In genomic region chr20:53164072-53164471, GRCh38 we compare ENCODE assay signal across 32 cellular contexts.
"Had no signal": no experiment of that assay in that cellular context is flagged by ENCODE, and none has a peak within 500 bp of the region (broad histone marks: within the 10 kb centered on the region; RNA-seq: fewer than 3 reads in every experiment).

No MANE protein-coding gene starts in this region.

- H3K36me3 ChIP-seq: ascending aorta, brain microvascular endothelial cell, breast epithelium, WERI-Rb-1 had no signal

- H3K36me3 Mint-ChIP-seq: activated CD8-positive, alpha-beta memory T cell treated with anti-CD3 and anti-CD28 coated beads, Interleukin-2, amount 10 ng/mL, durations not matched to agents 7 days and 5 days; activated naive CD4-positive, alpha-beta T cell treated with anti-CD3 and anti-CD28 coated beads, Interleukin-2, amount 10 ng/mL, durations not matched to agents 7 days and 5 days; activated naive CD8-positive, alpha-beta T cell treated with anti-CD3 and anti-CD28 coated beads, Interleukin-2, amount 10 ng/mL, durations not matched to agents 7 days and 5 days; WTC11 had no signal

- H3K27ac Mint-ChIP-seq: activated CD4-positive, alpha-beta memory T cell treated with anti-CD3 and anti-CD28 coated beads, Interleukin-2, amount 10 ng/mL, durations not matched to agents 7 days and 5 days; activated CD4-positive, alpha-beta T cell treated with anti-CD3 and anti-CD28 coated beads for 36 hours; activated CD4-positive, alpha-beta T cell treated with anti-CD3 and anti-CD28 coated beads, Interleukin-2, amount 10 ng/mL, durations not matched to agents 7 days and 5 days; activated CD8-positive, alpha-beta memory T cell treated with anti-CD3 and anti-CD28 coated beads, Interleukin-2, amount 10 ng/mL, durations not matched to agents 7 days and 5 days; activated CD8-positive, alpha-beta T cell treated with anti-CD3 and anti-CD28 coated beads, Interleukin-2, amount 10 ng/mL, durations not matched to agents 7 days and 5 days; activated naive CD4-positive, alpha-beta T cell treated with anti-CD3 and anti-CD28 coated beads, Interleukin-2, amount 10 ng/mL, durations not matched to agents 7 days and 5 days; activated naive CD4-positive, alpha-beta T cell treated with anti-CD3 and anti-CD28 coated beads, Interleukin-2, amount 50 U/mL, for 24 hours; activated naive CD8-positive, alpha-beta T cell; activated naive CD8-positive, alpha-beta T cell treated with anti-CD3 and anti-CD28 coated beads, Interleukin-2, amount 10 ng/mL, durations not matched to agents 7 days and 5 days; activated naive CD8-positive, alpha-beta T cell treated with anti-CD3 and anti-CD28 coated beads, Interleukin-2, amount 50 U/mL, for 24 hours; activated T-cell treated with anti-CD3 and anti-CD28 coated beads, Interleukin-2, amount 50 U/mL, for 24 hours; activated T-helper 2 cell treated with anti-CD3 and anti-CD28 coated beads, Interferon-gamma antibody, Interleukin-2, Interleukin-4, amounts not matched to agents 10 μg/mL and 5 μg/mL and 100 μg/mL, durations not matched to agents 14 hours and 24 hours and 36 hours; T-helper 17 cell; WTC11 had no signal

- H3K4me3 Mint-ChIP-seq: activated CD4-positive, alpha-beta memory T cell treated with anti-CD3 and anti-CD28 coated beads, Interleukin-2, amount 10 ng/mL, durations not matched to agents 7 days and 5 days; activated CD4-positive, alpha-beta T cell treated with anti-CD3 and anti-CD28 coated beads for 36 hours; activated CD4-positive, alpha-beta T cell treated with anti-CD3 and anti-CD28 coated beads, Interleukin-2, amount 10 ng/mL, durations not matched to agents 7 days and 5 days; activated CD8-positive, alpha-beta memory T cell treated with anti-CD3 and anti-CD28 coated beads, Interleukin-2, amount 10 ng/mL, durations not matched to agents 7 days and 5 days; activated CD8-positive, alpha-beta T cell treated with anti-CD3 and anti-CD28 coated beads, Interleukin-2, amount 10 ng/mL, durations not matched to agents 7 days and 5 days; activated naive CD4-positive, alpha-beta T cell treated with anti-CD3 and anti-CD28 coated beads, Interleukin-2, amount 10 ng/mL, durations not matched to agents 7 days and 5 days; activated naive CD4-positive, alpha-beta T cell treated with anti-CD3 and anti-CD28 coated beads, Interleukin-2, amount 50 U/mL, for 24 hours; activated naive CD8-positive, alpha-beta T cell; activated naive CD8-positive, alpha-beta T cell treated with anti-CD3 and anti-CD28 coated beads, Interleukin-2, amount 10 ng/mL, durations not matched to agents 7 days and 5 days; activated naive CD8-positive, alpha-beta T cell treated with anti-CD3 and anti-CD28 coated beads, Interleukin-2, amount 50 U/mL, for 24 hours; activated T-cell treated with anti-CD3 and anti-CD28 coated beads, Interleukin-2, amount 50 U/mL, for 24 hours; T-helper 17 cell; WTC11 had no signal

- H3K9me3 Mint-ChIP-seq: activated CD4-positive, alpha-beta memory T cell treated with anti-CD3 and anti-CD28 coated beads, Interleukin-2, amount 10 ng/mL, durations not matched to agents 7 days and 5 days; activated CD4-positive, alpha-beta T cell treated with anti-CD3 and anti-CD28 coated beads, Interleukin-2, amount 10 ng/mL, durations not matched to agents 7 days and 5 days; activated naive CD4-positive, alpha-beta T cell treated with anti-CD3 and anti-CD28 coated beads, Interleukin-2, amount 10 ng/mL, durations not matched to agents 7 days and 5 days; activated naive CD4-positive, alpha-beta T cell treated with anti-CD3 and anti-CD28 coated beads, Interleukin-2, amount 50 U/mL, for 24 hours; activated naive CD8-positive, alpha-beta T cell treated with anti-CD3 and anti-CD28 coated beads, Interleukin-2, amount 10 ng/mL, durations not matched to agents 7 days and 5 days; activated naive CD8-positive, alpha-beta T cell treated with anti-CD3 and anti-CD28 coated beads, Interleukin-2, amount 50 U/mL, for 24 hours; activated T-cell treated with anti-CD3 and anti-CD28 coated beads, Interleukin-2, amount 50 U/mL, for 24 hours; activated T-helper 2 cell treated with anti-CD3 and anti-CD28 coated beads, Interferon-gamma antibody, Interleukin-2, Interleukin-4, amounts not matched to agents 10 μg/mL and 5 μg/mL and 100 μg/mL, durations not matched to agents 14 hours and 24 hours and 36 hours; WTC11 had no signal

- H3K27ac ChIP-seq: ascending aorta, body of pancreas, brain microvascular endothelial cell, breast epithelium, WERI-Rb-1 had no signal

- ATAC-seq: activated CD4-positive, CD25-positive, alpha-beta regulatory T cell treated with anti-CD3 and anti-CD28 coated beads, Interleukin-2, amount 50 U/mL, for 24 hours; activated CD8-positive, alpha-beta memory T cell treated with anti-CD3 and anti-CD28 coated beads, Interleukin-2, amount 10 ng/mL, durations not matched to agents 7 days and 5 days; activated CD8-positive, alpha-beta T cell treated with anti-CD3 and anti-CD28 coated beads, Interleukin-2, amount 10 ng/mL, durations not matched to agents 7 days and 5 days; body of pancreas; T-helper 17 cell; WTC11 had no signal

- H3K9me3 ChIP-seq: ascending aorta, body of pancreas, breast epithelium had no signal

- H3K4me1 ChIP-seq: ascending aorta, body of pancreas, breast epithelium had no signal

- H3K4me3 ChIP-seq: ascending aorta, body of pancreas, breast epithelium had no signal

- H3K27me3 Mint-ChIP-seq: activated CD4-positive, alpha-beta memory T cell treated with anti-CD3 and anti-CD28 coated beads, Interleukin-2, amount 10 ng/mL, durations not matched to agents 7 days and 5 days; activated CD4-positive, alpha-beta T cell treated with anti-CD3 and anti-CD28 coated beads for 36 hours; activated CD4-positive, alpha-beta T cell treated with anti-CD3 and anti-CD28 coated beads, Interleukin-2, amount 10 ng/mL, durations not matched to agents 7 days and 5 days; activated naive CD4-positive, alpha-beta T cell treated with anti-CD3 and anti-CD28 coated beads, Interleukin-2, amount 10 ng/mL, durations not matched to agents 7 days and 5 days; activated naive CD4-positive, alpha-beta T cell treated with anti-CD3 and anti-CD28 coated beads, Interleukin-2, amount 50 U/mL, for 24 hours had no signal

- H3K27me3 ChIP-seq: ascending aorta, body of pancreas, brain microvascular endothelial cell, breast epithelium had no signal

- DNase-seq: activated CD4-positive, alpha-beta memory T cell treated with anti-CD3 and anti-CD28 coated beads, Interleukin-2, amount 10 ng/mL, durations not matched to agents 7 days and 5 days; activated CD4-positive, alpha-beta T cell treated with anti-CD3 and anti-CD28 coated beads for 1 hour; activated CD4-positive, alpha-beta T cell treated with anti-CD3 and anti-CD28 coated beads for 48 hours; activated CD4-positive, alpha-beta T cell treated with anti-CD3 and anti-CD28 coated beads, Interleukin-2, amount 10 ng/mL, durations not matched to agents 7 days and 5 days; activated CD4-positive, CD25-positive, alpha-beta regulatory T cell; activated CD8-positive, alpha-beta memory T cell treated with anti-CD3 and anti-CD28 coated beads for 24 hours; activated CD8-positive, alpha-beta memory T cell treated with anti-CD3 and anti-CD28 coated beads, Interleukin-2, amount 10 ng/mL, durations not matched to agents 7 days and 5 days; activated CD8-positive, alpha-beta memory T cell treated with anti-CD3 and anti-CD28 coated beads, Interleukin-2, amount 50 U/mL, for 48 hours; activated CD8-positive, alpha-beta T cell treated with anti-CD3 and anti-CD28 coated beads, Interleukin-2, amount 10 ng/mL, durations not matched to agents 7 days and 5 days; activated effector memory CD4-positive, alpha-beta T cell treated with Interleukin-2 at 50 U/mL for 16 hours; activated gamma-delta T cell; activated naive CD4-positive, alpha-beta T cell treated with anti-CD3 and anti-CD28 coated beads, Interleukin-2, amount 10 ng/mL, durations not matched to agents 7 days and 5 days; activated naive CD4-positive, alpha-beta T cell treated with Interleukin-2 at 50 U/mL for 16 hours; activated naive CD8-positive, alpha-beta T cell treated with anti-CD3 and anti-CD28 coated beads, Interleukin-2, amount 10 ng/mL, durations not matched to agents 7 days and 5 days; activated naive CD8-positive, alpha-beta T cell treated with anti-CD3 and anti-CD28 coated beads, Interleukin-2, amount 50 U/mL, for 24 hours; activated T-cell treated with anti-CD3 and anti-CD28 coated beads, Interleukin-2, amount 50 U/mL, for 24 hours; activated T-cell treated with anti-CD3 and anti-CD28 coated beads, Interleukin-2, amount 50 U/mL, for 48 hours; amygdala; anterior cingulate cortex; central memory CD4-positive, alpha-beta T cell; T-helper 17 cell; WERI-Rb-1 had no signal
